In the genomic region with DNA sequence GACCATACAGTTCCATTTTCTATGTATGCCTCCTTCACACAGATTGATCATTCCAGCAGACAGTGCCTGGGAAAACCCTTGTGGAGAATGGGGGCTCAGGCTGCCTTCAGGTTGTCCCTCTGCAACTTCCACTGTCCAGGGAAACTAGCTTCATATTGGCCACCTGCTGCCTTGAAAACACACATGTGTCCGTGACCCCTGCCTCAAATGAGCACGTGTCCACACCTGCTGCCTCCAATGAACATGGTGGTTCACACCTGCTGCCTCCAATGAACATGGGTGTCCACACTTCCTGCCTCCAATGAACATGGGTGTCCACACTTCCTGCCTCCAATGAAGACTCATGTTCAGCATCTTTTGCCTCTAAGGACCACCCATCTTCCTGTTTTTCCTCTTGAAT, we compare ENCODE assay signal across 22 cellular contexts.
"Had no signal": no experiment of that assay in that cellular context is flagged by ENCODE, and none has a peak within 500 bp of the region (broad histone marks: within the 10 kb centered on the region; RNA-seq: fewer than 3 reads in every experiment).

No MANE protein-coding gene starts in this region.

- ATAC-seq: foreskin keratinocyte, left cardiac atrium, left lung, lower lobe of right lung had no signal

- H3K79me2 ChIP-seq: hepatocyte had no signal

- H3K4me1 ChIP-seq: foreskin keratinocyte, gastroesophageal sphincter, left lung, lower lobe of right lung had no signal

- H3K4me3 Mint-ChIP-seq: mesothelial cell of epicardium had no signal

- H3K36me3 Mint-ChIP-seq: mesothelial cell of epicardium had no signal

- H3K9me3 ChIP-seq: esophagus muscularis mucosa, gastroesophageal sphincter, heart left ventricle, lower lobe of right lung, mucosa of descending colon had no signal

- DNase-seq: dermis blood vessel endothelial cell; dorsolateral prefrontal cortex; effector CD4-positive, alpha-beta T cell; effector memory CD4-positive, alpha-beta T cell; foreskin keratinocyte; heart left ventricle; hypothalamus; left cardiac atrium; left lung; left ventricle myocardium superior; lower lobe of right lung; mesenchymal stem cell; mucosa of descending colon had no signal

- FAIRE-seq: colon, endothelial cell of umbilical vein, frontal cortex, keratinocyte had no signal

- H3K36me3 ChIP-seq: esophagus muscularis mucosa, gastroesophageal sphincter, heart left ventricle, left lung, lower lobe of right lung had no signal

- H3K27ac ChIP-seq: coronary artery, dorsolateral prefrontal cortex, esophagus muscularis mucosa, foreskin keratinocyte, gastroesophageal sphincter, heart left ventricle, left lung, lower lobe of right lung had no signal

- H3K4me3 ChIP-seq: coronary artery, dorsolateral prefrontal cortex, esophagus muscularis mucosa, gastroesophageal sphincter, heart left ventricle, hepatocyte, left lung, lower lobe of right lung, mucosa of descending colon had no signal

- H3K9me3 Mint-ChIP-seq: mesothelial cell of epicardium had no signal

- H3K4me2 ChIP-seq: hepatocyte had no signal

- H2AFZ ChIP-seq: hepatocyte had no signal

- H3K27me3 ChIP-seq: dorsolateral prefrontal cortex, esophagus muscularis mucosa, foreskin keratinocyte, gastroesophageal sphincter, heart left ventricle, hepatocyte, left lung had no signal
